ENCODE assay signal across 8 cellular contexts in the genomic region with DNA sequence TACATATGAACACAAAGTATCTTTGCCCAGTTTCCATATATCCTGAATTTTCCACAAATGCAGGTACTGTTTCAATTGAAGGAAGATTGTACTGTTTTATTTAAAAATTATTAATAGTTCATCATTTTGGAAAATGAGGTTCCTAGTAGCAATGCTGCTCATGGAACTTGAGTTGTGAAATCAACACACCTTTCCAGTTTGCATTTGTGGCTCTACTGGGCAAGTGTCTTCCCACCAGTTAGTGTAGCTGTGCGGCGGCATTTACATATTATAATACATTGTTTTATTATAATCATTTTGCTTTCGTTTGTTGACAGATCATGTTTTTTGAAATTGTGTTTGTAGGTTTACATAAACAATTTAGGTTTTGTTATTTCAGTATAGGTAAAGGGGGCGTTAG. TPM values are rescaled to one million over a fixed set of nuclear protein-coding genes. Genes with fewer than 3 reads are reported as not detected.
DNase-seq lines count a peak whose midpoint lies in the region; ATAC-seq, FAIRE-seq and TF ChIP-seq lines count a peak whose summit lies in the region.

No MANE protein-coding gene starts in this region.

- ATAC-seq in naive B cell (ENCODE audit: low read depth in 2 of 2) (no peak), GM21717 (IDR thresholded peaks at IDR 0.05; ENCODE audit: unreplicated experiment) (no peak)

- TF ChIP-seq CTCF in BE2C (IDR thresholded peaks at IDR 0.05; ENCODE audit: low read depth, low read length) (no peak), bronchial epithelial cell (IDR thresholded peaks at IDR 0.05; ENCODE audit: insufficient read depth, low read length, severe bottlenecking) (no peak), GM13977 (IDR thresholded peaks at IDR 0.05; ENCODE audit: extremely low read depth, insufficient read depth, missing control alignments) (no peak)

- FAIRE-seq in bronchial epithelial cell (lab: Jason Lieb, UNC): no peak

- H3K4me1 ChIP-seq in BE2C: no peaks in the 10 kb centered on the region

- H3K4me3 ChIP-seq in BE2C (ENCODE audit: low read depth, low read length) (peak overlapping the region; percentile 96), bronchial epithelial cell (ENCODE audit: low read depth, low read length) (peak overlapping the region; percentile 24)
- H3K4me3 ChIP-seq in Jurkat, Clone E6-1 (ENCODE audit: low read length): peak overlapping the region; percentile 86

- peak overlapping the region; percentile 99 to 100 (median 100) for H3K27ac Mint-ChIP-seq in naive B cell

- H3K4me1 Mint-ChIP-seq in naive B cell: peaks cover 19 to 54% (median 42%) of the 10 kb centered on the region in 3 donors

- H3K36me3 ChIP-seq in BE2C: peaks cover 8% of the 10 kb centered on the region
- H3K36me3 ChIP-seq in bronchial epithelial cell (ENCODE audit: control insufficient read depth, insufficient read depth, low read length): no peaks in the 10 kb centered on the region

- H3K4me3 Mint-ChIP-seq in naive B cell: peak overlapping the region; percentile 93 to 100 (median 99)

- H3K27me3 Mint-ChIP-seq in naive B cell: no peaks in the 10 kb centered on the region

- no peaks in the 10 kb centered on the region for H3K9me3 ChIP-seq in BE2C

- no peak for DNase-seq in BE2C
- DNase-seq in Jurkat, Clone E6-1 (ENCODE audit: low read depth, low spot score): no peak
- DNase-seq in bronchial epithelial cell (ENCODE audit: low read depth): no peak
- DNase-seq in naive B cell: no peak
- DNase-seq in NCI-H1092 treated with DMSO at 0.1 percent for 48 hours (lab: John Stamatoyannopoulos, UW): no peak
- DNase-seq in GM13977 (ENCODE audit: low spot score): no peak
- no peak for DNase-seq in NCI-H2107 treated with DMSO at 0.1 percent for 48 hours (lab: John Stamatoyannopoulos, UW; ENCODE audit: unreplicated experiment)

- H3K36me3 Mint-ChIP-seq in naive B cell: peaks cover 5 to 15% of the 10 kb centered on the region in 2 donors

- in situ Hi-C loops in GM13977 (cut with MboI; ENCODE audit: low pct_unique_long_range_greater_than_20kb, low sequenced_read_pairs, unreplicated experiment): no loop called here

- H3K9me3 Mint-ChIP-seq in naive B cell: peaks cover 0 to 8% (median 0%) of the 10 kb centered on the region in 7 donors

- H3K27me3 ChIP-seq in BE2C (no peaks in the 10 kb centered on the region), bronchial epithelial cell (ENCODE audit: control insufficient read depth, insufficient read depth, low read length) (no peaks in the 10 kb centered on the region)

RNA-seq across cellular contexts. Expression of a gene that starts 2.0 kb away (rescaled TPM):
- polyA plus RNA-seq in BE2C (2012; ENCODE audit: insufficient read depth, insufficient read length, low read depth): 73.2 TPM
- 106 TPM for polyA plus RNA-seq in Jurkat, Clone E6-1 (2012; ENCODE audit: insufficient read depth, insufficient read length)
- 239 and 395 TPM in 2 replicates for total RNA-seq in bronchial epithelial cell
- 100 to 1,000 TPM in 5 of 6 donors, 10 to 100 TPM in 1; 96.7 to 193 (median 158) TPM for polyA plus RNA-seq in naive B cell (ENCODE audit: low read depth in 6 of 6)

Comparison
In these comparisons a context has a peak if more than half of its experiments do, and no peak if none do; other contexts are left out.
1. H3K4me3 ChIP-seq: peak in every context shown above with its lines; median percentile 96 in BE2C; 86 in Jurkat, Clone E6-1; 24 in bronchial epithelial cell.